12 cellular contexts compared by ENCODE assay signal in the genomic region with DNA sequence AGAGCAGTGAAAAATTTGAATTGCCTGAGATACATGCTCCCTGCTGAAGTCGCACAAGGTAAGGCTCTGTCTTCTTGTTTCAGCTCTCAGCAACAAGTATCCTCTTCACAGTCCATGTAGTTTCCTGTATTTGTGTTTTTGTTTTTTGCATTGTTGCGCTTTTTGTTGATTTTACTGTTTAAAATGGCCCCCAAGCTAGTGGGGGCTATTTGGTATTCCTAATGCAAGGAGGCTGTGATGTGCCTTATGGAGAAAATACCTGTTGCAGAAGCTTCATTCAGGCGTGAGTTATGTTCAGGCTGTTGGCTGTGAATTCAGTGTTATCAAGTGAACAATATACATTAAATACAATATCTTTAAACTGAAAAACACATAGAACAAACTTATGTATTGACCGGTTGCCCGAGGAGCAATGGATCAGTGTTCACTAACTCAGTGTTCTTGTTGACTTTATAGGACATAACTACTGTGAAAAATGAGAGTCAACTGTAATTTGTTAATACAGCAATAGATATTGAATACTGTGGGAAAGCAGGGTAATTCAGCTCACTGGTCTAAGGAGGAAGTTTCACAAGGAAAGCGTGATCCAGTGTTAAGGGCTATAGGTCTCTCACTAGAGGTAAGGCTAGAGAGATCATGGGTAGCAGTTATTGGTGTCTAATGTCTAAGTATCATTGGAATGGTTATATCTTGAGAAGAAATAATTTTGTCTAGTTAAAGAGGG.
"Had no signal": no experiment of that assay in that cellular context is flagged by ENCODE, and none has a peak within 500 bp of the region (broad histone marks: within the 10 kb centered on the region; RNA-seq: fewer than 3 reads in every experiment).

No MANE protein-coding gene starts in this region.

- H3K9me3 ChIP-seq: thyroid gland had no signal

- ATAC-seq: activated T-cell treated with anti-CD3 and anti-CD28 coated beads, Interleukin-2, amount 50 U/mL, for 4 hours; esophagus mucosa; natural killer cell; stimulated activated naive B cell treated with anti-CD40 and anti-IgM and Interleukin-4, amounts not matched to agents 10 μg/mL and 1 μg/mL and 100 μg/mL, for 72 hours had no signal

- H3K27me3 ChIP-seq: cardiac muscle cell, thyroid gland had no signal

- H3K4me3 ChIP-seq: cardiac muscle cell, thyroid gland had no signal

- DNase-seq: activated CD4-positive, alpha-beta memory T cell treated with anti-CD3 and anti-CD28 coated beads, Interleukin-2, amount 10 ng/mL, durations not matched to agents 7 days and 5 days; activated CD4-positive, alpha-beta T cell treated with anti-CD3 and anti-CD28 coated beads for 4 hours; activated effector memory CD4-positive, alpha-beta T cell treated with Interleukin-2 at 50 U/mL for 16 hours; activated naive CD4-positive, alpha-beta T cell treated with anti-CD3 and anti-CD28 coated beads, Interleukin-2, amount 50 U/mL, for 16 hours; activated T-cell treated with anti-CD3 and anti-CD28 coated beads, Interleukin-2, amount 50 U/mL, for 4 hours; mammary epithelial cell; natural killer cell; stimulated activated CD4-positive, alpha-beta T cell treated with anti-CD3 and anti-CD28 coated beads, Interleukin-4, amount 100 ng/mL, for 1 hour; stimulated activated naive B cell treated with anti-CD40 and anti-IgM and Interleukin-4, amounts not matched to agents 10 μg/mL and 1 μg/mL and 100 μg/mL, for 72 hours had no signal

- H3K4me3 Mint-ChIP-seq: activated CD4-positive, alpha-beta memory T cell treated with anti-CD3 and anti-CD28 coated beads, Interleukin-2, amount 10 ng/mL, durations not matched to agents 7 days and 5 days; activated T-cell treated with anti-CD3 and anti-CD28 coated beads, Interleukin-2, amount 50 U/mL, for 4 hours; natural killer cell; stimulated activated naive B cell treated with anti-CD40 and anti-IgM and Interleukin-4, amounts not matched to agents 10 μg/mL and 1 μg/mL and 100 μg/mL, for 72 hours had no signal

- H3K27ac ChIP-seq: cardiac muscle cell, thyroid gland had no signal

- H3K36me3 Mint-ChIP-seq: natural killer cell had no signal

- H3K4me1 ChIP-seq: thyroid gland had no signal

- H3K27ac Mint-ChIP-seq: activated CD4-positive, alpha-beta memory T cell treated with anti-CD3 and anti-CD28 coated beads, Interleukin-2, amount 10 ng/mL, durations not matched to agents 7 days and 5 days; natural killer cell had no signal

- H3K27me3 Mint-ChIP-seq: stimulated activated naive B cell treated with anti-CD40 and anti-IgM and Interleukin-4, amounts not matched to agents 10 μg/mL and 1 μg/mL and 100 μg/mL, for 72 hours had no signal

- H3K36me3 ChIP-seq: cardiac muscle cell, thyroid gland had no signal
